In genomic region chr6:87628424-87628823, GRCh38 we compare ENCODE assay signal across 24 cellular contexts. TPM values are rescaled to one million over a fixed set of nuclear protein-coding genes. Genes with fewer than 3 reads are reported as not detected.
DNase-seq lines count a peak whose midpoint lies in the region; ATAC-seq, FAIRE-seq and TF ChIP-seq lines count a peak whose summit lies in the region.
"Had no signal": no experiment of that assay in that cellular context is flagged by ENCODE, and none has a peak within 500 bp of the region (broad histone marks: within the 10 kb centered on the region; RNA-seq: fewer than 3 reads in every experiment).

No MANE protein-coding gene starts in this region.

- ATAC-seq in HG02884 (IDR thresholded peaks at IDR 0.05; ENCODE audit: unreplicated experiment), result peak; percentile 54
- no peak for ATAC-seq in pancreas
- ATAC-seq: left cardiac atrium, T-helper 17 cell had no signal

- no peaks in the 10 kb centered on the region for H3K36me3 ChIP-seq in adipocyte (ENCODE audit: control insufficient read depth, insufficient read depth, low read length, severe bottlenecking)
- H3K36me3 ChIP-seq in pancreas, result no peaks in the 10 kb centered on the region

- H3K27me3 ChIP-seq in adipocyte (replicated peaks; ENCODE audit: control insufficient read depth, insufficient read depth, low read length) (no peaks in the 10 kb centered on the region), pancreas (no peaks in the 10 kb centered on the region)
- H3K27me3 ChIP-seq: ascending aorta, dorsolateral prefrontal cortex had no signal

- TF ChIP-seq CTCF in GM13976 (IDR thresholded peaks at IDR 0.05; ENCODE audit: borderline replicate concordance, control extremely low read depth, extremely low read depth, insufficient read depth, missing control alignments) (no peak), pancreas (IDR thresholded peaks at IDR 0.05) (no peak)

- no peak overlapping the region for H3K9ac ChIP-seq in adipocyte (ENCODE audit: low read length)
- H3K9ac ChIP-seq: SK-N-SH had no signal

- H3K27ac ChIP-seq in pancreas, result no peak overlapping the region
- H3K27ac ChIP-seq: ascending aorta, dorsolateral prefrontal cortex, HL-60, psoas muscle had no signal

- intact Hi-C loops in pancreas (cut with DNase I), result no loop called here

- H3K9me3 ChIP-seq in adipocyte (ENCODE audit: control insufficient read depth, low read length), result no peaks in the 10 kb centered on the region
- H3K9me3 ChIP-seq in pancreas, result no peaks in the 10 kb centered on the region
- H3K9me3 ChIP-seq: ascending aorta, psoas muscle, SK-N-SH had no signal

- H3K4me1 ChIP-seq in adipocyte (ENCODE audit: control insufficient read depth, insufficient read depth, low read length), result peaks cover 31% of the 10 kb centered on the region
- H3K4me1 ChIP-seq in pancreas, result no peaks in the 10 kb centered on the region
- H3K4me1 ChIP-seq: ascending aorta, psoas muscle had no signal

- WGBS in pancreas, 2 donors, result 80 to 82% methylated on average over 2 of the region's 2 CpGs

- peak; percentile 66 for FAIRE-seq in pancreas (lab: Jason Lieb, UNC)
- FAIRE-seq: frontal cortex, urothelium cell line had no signal

- DNase-seq in GM13976 (ENCODE audit: low spot score), result peak; percentile 28
- no peak for DNase-seq in adipocyte (ENCODE audit: low read depth)
- DNase-seq in pancreas, result no peak
- DNase-seq in AG08396 (ENCODE audit: low spot score), result no peak
- DNase-seq in medulla oblongata (ENCODE audit: extremely low spot score), result no peak
- DNase-seq in NK-92 (lab: John Stamatoyannopoulos, UW; ENCODE audit: unreplicated experiment), result no peak
- DNase-seq: activated CD4-positive, alpha-beta T cell treated with anti-CD3 and anti-CD28 coated beads for 4 hours; activated CD8-positive, alpha-beta memory T cell treated with anti-CD3 and anti-CD28 coated beads for 24 hours; activated effector memory CD4-positive, alpha-beta T cell treated with Interleukin-2 at 50 U/mL for 16 hours; dorsolateral prefrontal cortex; left cardiac atrium; mammary epithelial cell; NCI-H1048; NCI-H1694 treated with DMSO at 0.1 percent for 48 hours; NCI-H526 treated with DMSO at 0.1 percent for 48 hours; psoas muscle; SK-N-SH; stimulated activated naive CD4-positive, alpha-beta T cell treated with Interleukin-2 at 50 U/mL for 16 hours; T-helper 17 cell had no signal

- H3K4me3 ChIP-seq in adipocyte (ENCODE audit: low read length) (peak overlapping the region; percentile 38), pancreas (no peak overlapping the region)
- H3K4me3 ChIP-seq: ascending aorta, dorsolateral prefrontal cortex, psoas muscle had no signal

- in situ Hi-C loops in GM13976 (cut with MboI; ENCODE audit: low sequenced_read_pairs, unreplicated experiment), result no loop called here

RNA-seq across cellular contexts. Expression of gene ORC3, which starts 38.5 kb away (rescaled TPM):
- 10 to 100 TPM in 2 of 6 donors, 1 to 10 TPM in 4; 5.5 to 11.6 (median 7.6) TPM for total RNA-seq in pancreas
- 10 to 100 TPM in 1 of 2 donors, 1 to 10 TPM in 1; 6.7 to 11.5 TPM for polyA plus RNA-seq in pancreas

RNA-seq across cellular contexts. Expression of gene RARS2, which starts 38.6 kb away (rescaled TPM):
- 10 to 100 TPM; 14.9 to 21.7 (median 16.4) TPM for total RNA-seq in pancreas
- polyA plus RNA-seq in pancreas, result 10 to 100 TPM in 1 of 2 donors, 1 to 10 TPM in 1; 7.5 to 17.3 TPM
